Comparison of ENCODE assay signal across 25 cellular contexts in genomic region chr1:111151838-111152237, GRCh38. TPM values are rescaled to one million over a fixed set of nuclear protein-coding genes. Genes with fewer than 3 reads are reported as not detected.
DNase-seq lines count a peak whose midpoint lies in the region; ATAC-seq and TF ChIP-seq lines count a peak whose summit lies in the region.
"Had no signal": no experiment of that assay in that cellular context is flagged by ENCODE, and none has a peak within 500 bp of the region (broad histone marks: within the 10 kb centered on the region; RNA-seq: fewer than 3 reads in every experiment).

No MANE protein-coding gene starts in this region.

- POLR2A ChIA-PET in CD8-positive, alpha-beta T cell (lab: Charles Lee), result no interaction called here
- POLR2A ChIA-PET in activated B cell treated with CpG ODN at 0.5 μM for 24 hours (lab: Charles Lee), result interaction anchor here (1.3 to 5.5 kb wide), 3 partner anchors 9 to 12 kb away, joined by 3 to 39 read pairs (median 5); partner anchors contain the start of genes CEPT1 and DRAM2
- POLR2A ChIA-PET in naive thymus-derived CD8-positive, alpha-beta T cell (lab: Charles Lee), result no interaction called here

- no peak overlapping the region for H3K27ac ChIP-seq in CD8-positive, alpha-beta T cell (ENCODE audit: low read depth, low read length)
- H3K27ac ChIP-seq: 22Rv1, SJCRH30, upper lobe of left lung had no signal

- H3K36me3 Mint-ChIP-seq in T-helper 2 cell treated with Interferon-gamma antibody and Interleukin-4, amounts not matched to agents 5 μg/mL and 100 μg/mL, for 36 hours (ENCODE audit: low read depth), result peaks cover 65% of the 10 kb centered on the region
- H3K36me3 Mint-ChIP-seq in CD8-positive, alpha-beta T cell, result peaks cover 84% of the 10 kb centered on the region
- peaks cover 91% of the 10 kb centered on the region for H3K36me3 Mint-ChIP-seq in activated B cell treated with CpG ODN at 0.5 μM for 24 hours (ENCODE audit: low read depth)
- peaks cover 10 to 94% (median 59%) of the 10 kb centered on the region in 3 donors for H3K36me3 Mint-ChIP-seq in naive thymus-derived CD8-positive, alpha-beta T cell

- DNase-seq in T-helper 2 cell treated with Interferon-gamma antibody and Interleukin-4, amounts not matched to agents 5 μg/mL and 100 μg/mL, for 36 hours (ENCODE audit: low spot score), result no peak
- DNase-seq in T-helper 2 cell, result no peak
- no peak for DNase-seq in CD8-positive, alpha-beta T cell
- DNase-seq in activated B cell treated with CpG ODN at 0.5 μM for 24 hours, result no peak
- DNase-seq in naive thymus-derived CD8-positive, alpha-beta T cell, result no peak
- no peak for DNase-seq in left colon
- DNase-seq: activated CD4-positive, alpha-beta memory T cell treated with anti-CD3 and anti-CD28 coated beads for 36 hours; activated CD8-positive, alpha-beta memory T cell treated with anti-CD3 and anti-CD28 coated beads, Interleukin-2, amount 50 U/mL, for 48 hours; activated effector memory CD4-positive, alpha-beta T cell treated with anti-CD3 and anti-CD28 coated beads, Interleukin-2, amount 50 U/mL, for 16 hours; C1 segment of cervical spinal cord; central memory CD4-positive, alpha-beta T cell; effector memory CD8-positive, alpha-beta T cell; erythroblast; NCI-H1048; NCI-H1694; NCI-H82; SJCRH30; stimulated activated CD4-positive, alpha-beta T cell treated with anti-CD3 and anti-CD28 coated beads, Interleukin-4, amount 100 ng/mL, for 1 hour; upper lobe of left lung had no signal

- intact Hi-C loops in CD8-positive, alpha-beta T cell (cut with DNase I, micrococcal nuclease), result loop anchor here in 1 of 2 experiments (1.0 kb wide), 1 partner anchor 12 kb away; the partner anchor contains the start of genes CEPT1 and DRAM2
- intact Hi-C loops in activated B cell treated with CpG ODN at 0.5 μM for 24 hours (cut with micrococcal nuclease), result loop anchor here (1.0 to 2.0 kb wide), 3 partner anchors 8 to 15 kb away; partner anchors contain the start of genes CEPT1 and DRAM2
- intact Hi-C loops in left colon (cut with DNase I, micrococcal nuclease), result no loop called here

- no peaks in the 10 kb centered on the region for H3K9me3 ChIP-seq in CD8-positive, alpha-beta T cell (ENCODE audit: low read length)
- H3K9me3 ChIP-seq: SJCRH30, upper lobe of left lung had no signal

- H3K4me1 ChIP-seq in CD8-positive, alpha-beta T cell (ENCODE audit: insufficient read depth, low read length), result peaks cover 29% of the 10 kb centered on the region
- H3K4me1 ChIP-seq: SJCRH30 had no signal

- TF ChIP-seq CTCF in CD8-positive, alpha-beta T cell (IDR thresholded peaks at IDR 0.05), result no peak
- no peak for TF ChIP-seq CTCF in activated B cell treated with CpG ODN at 0.5 μM for 24 hours (IDR thresholded peaks at IDR 0.05)

- H3K4me1 Mint-ChIP-seq in T-helper 2 cell treated with Interferon-gamma antibody and Interleukin-4, amounts not matched to agents 5 μg/mL and 100 μg/mL, for 36 hours (ENCODE audit: low read depth), result peaks cover 51% of the 10 kb centered on the region
- peaks cover 85% of the 10 kb centered on the region for H3K4me1 Mint-ChIP-seq in CD8-positive, alpha-beta T cell (ENCODE audit: low read depth)
- H3K4me1 Mint-ChIP-seq in activated B cell treated with CpG ODN at 0.5 μM for 24 hours, result peaks cover 92% of the 10 kb centered on the region
- H3K4me1 Mint-ChIP-seq in naive thymus-derived CD8-positive, alpha-beta T cell, result peaks cover 45 to 85% (median 81%) of the 10 kb centered on the region in 4 donors

- no peaks in the 10 kb centered on the region for H3K9me3 Mint-ChIP-seq in T-helper 2 cell treated with Interferon-gamma antibody and Interleukin-4, amounts not matched to agents 5 μg/mL and 100 μg/mL, for 36 hours
- H3K9me3 Mint-ChIP-seq in CD8-positive, alpha-beta T cell, result no peaks in the 10 kb centered on the region
- H3K9me3 Mint-ChIP-seq in activated B cell treated with CpG ODN at 0.5 μM for 24 hours, result no peaks in the 10 kb centered on the region
- H3K9me3 Mint-ChIP-seq in naive thymus-derived CD8-positive, alpha-beta T cell, result no peaks in the 10 kb centered on the region
- H3K9me3 Mint-ChIP-seq: activated CD4-positive, alpha-beta memory T cell treated with anti-CD3 and anti-CD28 coated beads for 36 hours; effector memory CD8-positive, alpha-beta T cell had no signal

- H3K4me3 ChIP-seq in CD8-positive, alpha-beta T cell (ENCODE audit: low read depth, low read length), result no peak overlapping the region
- H3K4me3 ChIP-seq: SJCRH30, upper lobe of left lung had no signal

- no peak for ATAC-seq in CD8-positive, alpha-beta T cell
- ATAC-seq in activated B cell treated with CpG ODN at 0.5 μM for 24 hours (ENCODE audit: low read depth), result peak; percentile 37
- no peak for ATAC-seq in naive thymus-derived CD8-positive, alpha-beta T cell
- no peak for ATAC-seq in left colon
- ATAC-seq in esophagus mucosa, result no peak
- ATAC-seq in HG03378 (IDR thresholded peaks at IDR 0.05; ENCODE audit: unreplicated experiment), result no peak
- ATAC-seq: activated CD4-positive, CD25-positive, alpha-beta regulatory T cell treated with anti-CD3 and anti-CD28 coated beads, Interleukin-2, amount 50 U/mL, for 24 hours; effector memory CD8-positive, alpha-beta T cell; HepG2 had no signal

- CTCF ChIA-PET in CD8-positive, alpha-beta T cell (lab: Charles Lee), result no interaction called here
- CTCF ChIA-PET in activated B cell treated with CpG ODN at 0.5 μM for 24 hours (lab: Charles Lee), result no interaction called here

- no peak overlapping the region for H3K4me3 Mint-ChIP-seq in T-helper 2 cell treated with Interferon-gamma antibody and Interleukin-4, amounts not matched to agents 5 μg/mL and 100 μg/mL, for 36 hours
- peak overlapping the region; percentile 51 for H3K4me3 Mint-ChIP-seq in CD8-positive, alpha-beta T cell
- peak overlapping the region; percentile 24 for H3K4me3 Mint-ChIP-seq in activated B cell treated with CpG ODN at 0.5 μM for 24 hours
- H3K4me3 Mint-ChIP-seq in naive thymus-derived CD8-positive, alpha-beta T cell, result peak overlapping the region; percentile 26 to 78 (median 58)
- H3K4me3 Mint-ChIP-seq: activated CD4-positive, alpha-beta memory T cell treated with anti-CD3 and anti-CD28 coated beads for 36 hours; mesothelial cell of epicardium had no signal

- no peaks in the 10 kb centered on the region for H3K27me3 Mint-ChIP-seq in T-helper 2 cell treated with Interferon-gamma antibody and Interleukin-4, amounts not matched to agents 5 μg/mL and 100 μg/mL, for 36 hours (ENCODE audit: low read depth)
- no peaks in the 10 kb centered on the region for H3K27me3 Mint-ChIP-seq in CD8-positive, alpha-beta T cell (ENCODE audit: low read depth)
- H3K27me3 Mint-ChIP-seq in activated B cell treated with CpG ODN at 0.5 μM for 24 hours, result no peaks in the 10 kb centered on the region
- no peaks in the 10 kb centered on the region for H3K27me3 Mint-ChIP-seq in naive thymus-derived CD8-positive, alpha-beta T cell
- H3K27me3 Mint-ChIP-seq: activated CD4-positive, alpha-beta memory T cell treated with anti-CD3 and anti-CD28 coated beads for 36 hours; effector memory CD8-positive, alpha-beta T cell had no signal

- peaks cover 15% of the 10 kb centered on the region for H3K36me3 ChIP-seq in CD8-positive, alpha-beta T cell (ENCODE audit: insufficient read depth, low read length)

- peak overlapping the region; percentile 33 for H3K27ac Mint-ChIP-seq in T-helper 2 cell treated with Interferon-gamma antibody and Interleukin-4, amounts not matched to agents 5 μg/mL and 100 μg/mL, for 36 hours
- peak overlapping the region; percentile 64 for H3K27ac Mint-ChIP-seq in CD8-positive, alpha-beta T cell
- peak overlapping the region; percentile 77 for H3K27ac Mint-ChIP-seq in activated B cell treated with CpG ODN at 0.5 μM for 24 hours
- H3K27ac Mint-ChIP-seq in naive thymus-derived CD8-positive, alpha-beta T cell, result peak overlapping the region in 8 of 10 donors; percentile 33 to 85 (median 68)
- H3K27ac Mint-ChIP-seq: activated CD4-positive, alpha-beta memory T cell treated with anti-CD3 and anti-CD28 coated beads for 36 hours; mesothelial cell of epicardium had no signal

- no peaks in the 10 kb centered on the region for H3K27me3 ChIP-seq in CD8-positive, alpha-beta T cell (ENCODE audit: insufficient read depth, low read length)
- H3K27me3 ChIP-seq: SJCRH30, upper lobe of left lung had no signal

RNA-seq across cellular contexts. Expression of gene CEPT1, which starts 11.8 kb away (rescaled TPM):
- total RNA-seq in CD8-positive, alpha-beta T cell, result 10 to 100 TPM; 21.5 to 22.9 TPM
- total RNA-seq in activated B cell treated with CpG ODN at 0.5 μM for 24 hours (74.4 and 87.0 TPM in 2 replicates), left colon (10 to 100 TPM; 30.8 to 37.0 TPM), esophagus mucosa (23.3 TPM)
- 10 to 100 TPM; 55.9 to 59.9 TPM for total RNA-seq in naive thymus-derived CD8-positive, alpha-beta T cell
- 10 to 100 TPM; 18.0 to 28.6 (median 27.2) TPM for polyA plus RNA-seq in naive thymus-derived CD8-positive, alpha-beta T cell

RNA-seq across cellular contexts. Expression of gene DRAM2, which starts 11.9 kb away (rescaled TPM):
- 10 to 100 TPM; 25.5 to 27.1 TPM for total RNA-seq in CD8-positive, alpha-beta T cell
- total RNA-seq in activated B cell treated with CpG ODN at 0.5 μM for 24 hours (61.8 and 77.6 TPM in 2 replicates), left colon (10 to 100 TPM; 59.8 to 62.1 TPM), esophagus mucosa (22.0 TPM)
- total RNA-seq in naive thymus-derived CD8-positive, alpha-beta T cell, result 10 to 100 TPM; 50.5 to 51.3 TPM
- 10 to 100 TPM; 84.3 to 95.3 (median 91.2) TPM for polyA plus RNA-seq in naive thymus-derived CD8-positive, alpha-beta T cell

RNA-seq across cellular contexts. Expression of gene DENND2D, which starts 48.6 kb away (rescaled TPM):
- 10 to 100 TPM; 50.5 to 50.8 TPM for total RNA-seq in CD8-positive, alpha-beta T cell
- total RNA-seq in activated B cell treated with CpG ODN at 0.5 μM for 24 hours, result 48.9 and 58.6 TPM in 2 replicates
- total RNA-seq in naive thymus-derived CD8-positive, alpha-beta T cell, result 100 to 1,000 TPM; 274 to 289 TPM
- polyA plus RNA-seq in naive thymus-derived CD8-positive, alpha-beta T cell, result 100 to 1,000 TPM; 161 to 395 (median 225) TPM
- 10 to 100 TPM; 54.1 to 63.5 TPM for total RNA-seq in left colon
- total RNA-seq in esophagus mucosa, result 47.5 TPM
- total RNA-seq: SJCRH30 had no signal
- polyA plus RNA-seq: HepG2 had no signal
